17 cellular contexts compared by ENCODE assay signal in the genomic region with DNA sequence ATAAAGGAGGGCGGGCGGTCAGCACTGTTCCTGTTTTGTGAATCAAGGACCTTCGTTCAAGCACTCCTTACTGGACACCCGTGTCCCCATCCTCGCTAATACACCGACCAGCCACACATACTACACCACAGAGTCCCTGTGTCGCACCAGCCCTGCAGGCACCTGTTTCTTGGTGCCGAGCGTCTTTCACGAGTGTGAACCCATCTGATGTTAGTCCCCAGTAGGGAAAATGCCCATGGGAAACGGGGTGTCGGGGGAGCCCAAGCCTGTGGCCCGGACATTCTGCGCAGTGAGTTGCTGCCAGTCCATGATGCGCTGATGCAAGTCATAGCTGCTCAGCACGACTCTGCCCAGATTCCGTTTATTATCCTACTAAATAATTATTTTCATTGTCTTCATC.
DNase-seq lines count a peak whose midpoint lies in the region; ATAC-seq, FAIRE-seq and TF ChIP-seq lines count a peak whose summit lies in the region.
"Had no signal": no experiment of that assay in that cellular context is flagged by ENCODE, and none has a peak within 500 bp of the region (broad histone marks: within the 10 kb centered on the region; RNA-seq: fewer than 3 reads in every experiment).

No MANE protein-coding gene starts in this region.

- H3K4me1 Mint-ChIP-seq in activated T-helper 2 cell treated with anti-CD3 and anti-CD28 coated beads, Interferon-gamma antibody, Interleukin-2, Interleukin-4, amounts not matched to agents 10 μg/mL and 5 μg/mL and 100 μg/mL, durations not matched to agents 14 hours and 24 hours and 36 hours (ENCODE audit: low read depth): no peaks in the 10 kb centered on the region
- H3K4me1 Mint-ChIP-seq: CD14-positive monocyte; CD4-positive, alpha-beta memory T cell had no signal

- ATAC-seq in upper lobe of right lung: no peak
- ATAC-seq: GM12878 had no signal

- no peak for FAIRE-seq in kidney (lab: Jason Lieb, UNC)
- FAIRE-seq: GM12878, H1, HTR-8/SVneo had no signal

- H3K27ac Mint-ChIP-seq in activated T-helper 2 cell treated with anti-CD3 and anti-CD28 coated beads, Interferon-gamma antibody, Interleukin-2, Interleukin-4, amounts not matched to agents 10 μg/mL and 5 μg/mL and 100 μg/mL, durations not matched to agents 14 hours and 24 hours and 36 hours: no peak overlapping the region
- H3K27ac Mint-ChIP-seq: CD14-positive monocyte; CD4-positive, alpha-beta memory T cell; H9 had no signal

- DNase-seq in activated CD8-positive, alpha-beta memory T cell treated with anti-CD3 and anti-CD28 coated beads for 24 hours: peak; percentile 35
- DNase-seq in activated CD8-positive, alpha-beta memory T cell treated with anti-CD3 and anti-CD28 coated beads, Interleukin-2, amount 50 U/mL, for 48 hours: no peak
- DNase-seq in kidney (peak; percentile 33), upper lobe of right lung (peak; percentile 32), right atrium auricular region (ENCODE audit: low spot score) (no peak), NCI-H526 (lab: John Stamatoyannopoulos, UW) (no peak)
- no peak for DNase-seq in activated T-helper 2 cell treated with anti-CD3 and anti-CD28 coated beads, Interferon-gamma antibody, Interleukin-2, Interleukin-4, amounts not matched to agents 10 μg/mL and 5 μg/mL and 100 μg/mL, durations not matched to agents 14 hours and 24 hours and 36 hours (ENCODE audit: low spot score)
- DNase-seq: 8988T; CD4-positive, alpha-beta memory T cell; DMS79 treated with DMSO at 0.1 percent for 48 hours; GF-D8; H9 had no signal

- H3K27ac ChIP-seq in kidney (ENCODE audit: low read depth in 2 of 2, low read length in 2 of 2) (no peak overlapping the region), upper lobe of right lung (no peak overlapping the region), right atrium auricular region (no peak overlapping the region)
- H3K27ac ChIP-seq: BLaER1 had no signal

- H3K36me3 Mint-ChIP-seq in activated T-helper 2 cell treated with anti-CD3 and anti-CD28 coated beads, Interferon-gamma antibody, Interleukin-2, Interleukin-4, amounts not matched to agents 10 μg/mL and 5 μg/mL and 100 μg/mL, durations not matched to agents 14 hours and 24 hours and 36 hours (ENCODE audit: low read depth): no peaks in the 10 kb centered on the region
- H3K36me3 Mint-ChIP-seq: CD14-positive monocyte; CD4-positive, alpha-beta memory T cell had no signal

- no peaks in the 10 kb centered on the region for H3K27me3 ChIP-seq in upper lobe of right lung
- no peaks in the 10 kb centered on the region for H3K27me3 ChIP-seq in right atrium auricular region
- H3K27me3 ChIP-seq: BLaER1 had no signal

- H3K4me3 ChIP-seq in kidney (ENCODE audit: low read length in 2 of 2) (no peak overlapping the region), upper lobe of right lung (no peak overlapping the region), right atrium auricular region (no peak overlapping the region)
- H3K4me3 ChIP-seq: BLaER1, GM12878 had no signal

- no peaks in the 10 kb centered on the region for H3K27me3 Mint-ChIP-seq in activated T-helper 2 cell treated with anti-CD3 and anti-CD28 coated beads, Interferon-gamma antibody, Interleukin-2, Interleukin-4, amounts not matched to agents 10 μg/mL and 5 μg/mL and 100 μg/mL, durations not matched to agents 14 hours and 24 hours and 36 hours (ENCODE audit: low read depth)

- no peak overlapping the region for H3K9ac ChIP-seq in kidney (ENCODE audit: low read length in 2 of 2)
- H3K9ac ChIP-seq: BLaER1 had no signal

- TF ChIP-seq CTCF in kidney (IDR thresholded peaks at IDR 0.05; ENCODE audit: borderline replicate concordance, extremely low read depth, insufficient read depth) (no peak), upper lobe of right lung (IDR thresholded peaks at IDR 0.05) (no peak), right atrium auricular region (IDR thresholded peaks at IDR 0.05) (no peak)

- no peaks in the 10 kb centered on the region for H3K9me3 ChIP-seq in kidney (ENCODE audit: control insufficient read depth in 1 of 2, low read length in 2 of 2)
- no peaks in the 10 kb centered on the region for H3K9me3 ChIP-seq in upper lobe of right lung
- no peaks in the 10 kb centered on the region for H3K9me3 ChIP-seq in right atrium auricular region
- H3K9me3 ChIP-seq: BLaER1 had no signal

- H3K4me1 ChIP-seq in kidney (ENCODE audit: control insufficient read depth in 1 of 2, insufficient read depth in 1 of 2, low read depth in 1 of 2, low read length in 2 of 2): no peaks in the 10 kb centered on the region
- H3K4me1 ChIP-seq in upper lobe of right lung: no peaks in the 10 kb centered on the region
- no peaks in the 10 kb centered on the region for H3K4me1 ChIP-seq in right atrium auricular region
- H3K4me1 ChIP-seq: BLaER1 had no signal

- H3K36me3 ChIP-seq in kidney (ENCODE audit: control insufficient read depth in 1 of 2, insufficient read depth in 2 of 2, low read length in 2 of 2): no peaks in the 10 kb centered on the region
- no peaks in the 10 kb centered on the region for H3K36me3 ChIP-seq in upper lobe of right lung
- H3K36me3 ChIP-seq in right atrium auricular region: no peaks in the 10 kb centered on the region
- H3K36me3 ChIP-seq: BLaER1 had no signal

- intact Hi-C loops in kidney (cut with DNase I) (no loop called here), upper lobe of right lung (cut with DNase I) (loop anchor here (10.0 kb wide), 1 partner anchor 655 kb away; no protein-coding TSS in a partner anchor)
- intact Hi-C loops in activated T-helper 2 cell treated with anti-CD3 and anti-CD28 coated beads, Interferon-gamma antibody, Interleukin-2, Interleukin-4, amounts not matched to agents 10 μg/mL and 5 μg/mL and 100 μg/mL, durations not matched to agents 14 hours and 24 hours and 36 hours (cut with micrococcal nuclease): no loop called here

- no peak overlapping the region for H3K4me3 Mint-ChIP-seq in activated T-helper 2 cell treated with anti-CD3 and anti-CD28 coated beads, Interferon-gamma antibody, Interleukin-2, Interleukin-4, amounts not matched to agents 10 μg/mL and 5 μg/mL and 100 μg/mL, durations not matched to agents 14 hours and 24 hours and 36 hours (ENCODE audit: low read depth)
- H3K4me3 Mint-ChIP-seq: CD14-positive monocyte; CD4-positive, alpha-beta memory T cell; H9 had no signal

- H3K9me3 Mint-ChIP-seq in activated T-helper 2 cell treated with anti-CD3 and anti-CD28 coated beads, Interferon-gamma antibody, Interleukin-2, Interleukin-4, amounts not matched to agents 10 μg/mL and 5 μg/mL and 100 μg/mL, durations not matched to agents 14 hours and 24 hours and 36 hours: no peaks in the 10 kb centered on the region
- H3K9me3 Mint-ChIP-seq: H9 had no signal

Comparison
In these comparisons a context has a peak if more than half of its experiments do, and no peak if none do; other contexts are left out.
1. DNase-seq: peak in activated CD8-positive, alpha-beta memory T cell treated with anti-CD3 and anti-CD28 coated beads for 24 hours (single experiment), kidney (single experiment) and upper lobe of right lung (single experiment); none in activated CD8-positive, alpha-beta memory T cell treated with anti-CD3 and anti-CD28 coated beads, Interleukin-2, amount 50 U/mL, for 48 hours (single experiment), right atrium auricular region (single experiment), NCI-H526 (0 of 2) and activated T-helper 2 cell treated with anti-CD3 and anti-CD28 coated beads, Interferon-gamma antibody, Interleukin-2, Interleukin-4, amounts not matched to agents 10 μg/mL and 5 μg/mL and 100 μg/mL, durations not matched to agents 14 hours and 24 hours and 36 hours (single experiment).